In the genomic region with DNA sequence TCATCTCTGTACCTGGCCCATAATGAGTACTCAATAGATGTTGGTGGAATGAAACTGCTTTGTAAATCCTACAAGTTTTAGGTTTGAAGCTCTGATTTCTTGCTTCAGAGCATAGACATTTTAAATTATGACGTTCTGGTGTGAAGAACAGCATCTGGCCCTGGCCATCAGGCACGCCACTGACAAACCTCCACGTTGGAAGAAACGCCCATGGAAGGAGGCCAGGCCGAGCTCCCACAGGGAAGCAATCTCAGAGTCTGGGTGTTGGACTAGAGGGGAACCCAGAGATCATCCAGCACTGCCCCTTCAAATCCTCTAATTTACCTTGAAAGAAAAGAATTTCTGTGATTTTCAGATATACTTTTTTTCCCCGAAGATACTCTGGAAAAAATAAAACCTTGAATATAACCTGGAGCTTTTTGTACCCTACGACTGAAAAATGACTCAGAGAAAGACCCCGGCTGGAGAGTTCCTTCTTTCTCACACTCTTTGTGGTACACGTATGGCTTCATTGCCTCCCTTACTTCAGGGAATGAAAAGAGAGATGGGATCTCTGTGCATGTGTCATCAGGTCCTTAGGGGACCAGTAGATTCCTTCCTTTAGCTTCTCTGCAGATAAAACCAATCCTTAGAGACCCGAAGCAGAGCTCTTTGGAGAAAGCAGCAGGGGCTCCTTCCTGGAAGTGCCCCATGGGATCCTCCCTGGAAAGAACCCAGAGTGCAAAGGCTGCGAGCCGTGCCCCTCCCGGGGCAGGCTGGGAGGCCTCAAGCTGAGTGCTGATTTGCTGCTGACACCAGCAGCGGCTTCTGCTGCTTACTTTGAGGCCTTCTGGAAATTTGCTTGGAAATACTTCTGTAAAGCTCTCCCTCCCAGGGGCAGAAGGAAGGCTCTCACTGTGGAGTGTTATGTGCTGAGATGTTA, we compare ENCODE assay signal across 23 cellular contexts.
DNase-seq lines count a peak whose midpoint lies in the region; ATAC-seq and TF ChIP-seq lines count a peak whose summit lies in the region.
"Had no signal": no experiment of that assay in that cellular context is flagged by ENCODE, and none has a peak within 500 bp of the region (broad histone marks: within the 10 kb centered on the region; RNA-seq: fewer than 3 reads in every experiment).

No MANE protein-coding gene starts in this region.

- H3K9me3 ChIP-seq in gastroesophageal sphincter = no peaks in the 10 kb centered on the region
- H3K9me3 ChIP-seq in right cardiac atrium (ENCODE audit: control insufficient read depth, low read length) = no peaks in the 10 kb centered on the region
- H3K9me3 ChIP-seq in testis = no peaks in the 10 kb centered on the region
- H3K9me3 ChIP-seq: BE2C, SJSA1 had no signal

- intact Hi-C loops in right cardiac atrium (cut with DNase I) (no loop called here), testis (cut with DNase I; ENCODE audit: low total_unique reads) (no loop called here), left colon (cut with DNase I, micrococcal nuclease) (no loop called here)

- no peak for TF ChIP-seq CTCF in gastroesophageal sphincter (IDR thresholded peaks at IDR 0.05)
- no peak for TF ChIP-seq CTCF in testis (IDR thresholded peaks at IDR 0.05)

- ATAC-seq in gastroesophageal sphincter = peak; percentile 34
- peak; percentile 81 to 91 for ATAC-seq in right cardiac atrium
- ATAC-seq in left colon = no peak
- ATAC-seq: K562, PC-3 had no signal

- TF ChIP-seq EP300 in gastroesophageal sphincter (IDR thresholded peaks at IDR 0.05) = no peak

- 48 to 63% methylated on average over 6 to 12 of the region's 14 CpGs for WGBS in gastroesophageal sphincter (ENCODE audit: low coverage in 1 of 2), 2 donors
- WGBS in right cardiac atrium = 40% methylated on average over 14 of the region's 14 CpGs
- 60 to 61% methylated on average over 14 of the region's 14 CpGs for WGBS in testis, 2 donors

- peak overlapping the region in 1 of 4 donors; percentile 37 for H3K27ac ChIP-seq in gastroesophageal sphincter
- H3K27ac ChIP-seq in right cardiac atrium (ENCODE audit: low read length) = no peak overlapping the region
- H3K27ac ChIP-seq in testis = no peak overlapping the region
- H3K27ac ChIP-seq: 22Rv1, SJSA1 had no signal

- H3K36me3 ChIP-seq in gastroesophageal sphincter (no peaks in the 10 kb centered on the region), testis (ENCODE audit: low read depth, missing control alignments) (no peaks in the 10 kb centered on the region)
- H3K36me3 ChIP-seq: BE2C, SJSA1 had no signal

- H3K4me1 ChIP-seq in gastroesophageal sphincter (no peaks in the 10 kb centered on the region), right cardiac atrium (ENCODE audit: control insufficient read depth, insufficient read depth, low read length) (no peaks in the 10 kb centered on the region), testis (no peaks in the 10 kb centered on the region)
- H3K4me1 ChIP-seq: BE2C, SJSA1 had no signal

- H3K27me3 ChIP-seq in gastroesophageal sphincter (no peaks in the 10 kb centered on the region), right cardiac atrium (ENCODE audit: control insufficient read depth, insufficient read depth) (no peaks in the 10 kb centered on the region), testis (no peaks in the 10 kb centered on the region)
- H3K27me3 ChIP-seq: BE2C, SJSA1 had no signal

- TF ChIP-seq POLR2A in gastroesophageal sphincter (IDR thresholded peaks at IDR 0.05) (no peak), testis (IDR thresholded peaks at IDR 0.05) (no peak)

- no peak overlapping the region for H3K4me3 ChIP-seq in gastroesophageal sphincter
- H3K4me3 ChIP-seq in right cardiac atrium (ENCODE audit: low read length) = no peak overlapping the region
- no peak overlapping the region for H3K4me3 ChIP-seq in testis
- H3K4me3 ChIP-seq: K562, SJSA1 had no signal

- DNase-seq in NCI-H2171 treated with DMSO at 0.1 percent for 48 hours (lab: John Stamatoyannopoulos, UW) (peak; percentile 1), NCI-H2171 (lab: John Stamatoyannopoulos, UW) (no peak), right cardiac atrium (peak; percentile 68 to 87 (median 79)), testis (peak; percentile 21), left colon (no peak)
- DNase-seq in activated CD8-positive, alpha-beta memory T cell treated with anti-CD3 and anti-CD28 coated beads, Interleukin-2, amount 50 U/mL, for 48 hours = no peak
- DNase-seq in activated CD4-positive, alpha-beta T cell treated with anti-CD3 and anti-CD28 coated beads for 1 hour = no peak
- DNase-seq: ACHN; BE2C; CD4-positive, CD25-positive, alpha-beta regulatory T cell; Kasumi-1; NCI-H1092 treated with DMSO at 0.1 percent for 48 hours; NCI-H1436; NCI-H187 treated with DMSO at 0.1 percent for 48 hours; NCI-H446 treated with DMSO at 0.1 percent for 48 hours; NCI-H526; NCI-H82; NK-92 treated with Interleukin-12 subunit alpha and Interleukin-12 subunit beta, amount 100 ng/mL, for 24 hours; PC-3 had no signal

Comparison
In these comparisons a context has a peak if more than half of its experiments do, and no peak if none do; other contexts are left out.
1. DNase-seq: peak in NCI-H2171 treated with DMSO at 0.1 percent for 48 hours (single experiment), right cardiac atrium (3 of 3) and testis (single experiment); none in NCI-H2171 (single experiment), activated CD8-positive, alpha-beta memory T cell treated with anti-CD3 and anti-CD28 coated beads, Interleukin-2, amount 50 U/mL, for 48 hours (single experiment), activated CD4-positive, alpha-beta T cell treated with anti-CD3 and anti-CD28 coated beads for 1 hour (single experiment) and left colon (0 of 2).